ENCODE assay signal across 17 cellular contexts in the genomic region with DNA sequence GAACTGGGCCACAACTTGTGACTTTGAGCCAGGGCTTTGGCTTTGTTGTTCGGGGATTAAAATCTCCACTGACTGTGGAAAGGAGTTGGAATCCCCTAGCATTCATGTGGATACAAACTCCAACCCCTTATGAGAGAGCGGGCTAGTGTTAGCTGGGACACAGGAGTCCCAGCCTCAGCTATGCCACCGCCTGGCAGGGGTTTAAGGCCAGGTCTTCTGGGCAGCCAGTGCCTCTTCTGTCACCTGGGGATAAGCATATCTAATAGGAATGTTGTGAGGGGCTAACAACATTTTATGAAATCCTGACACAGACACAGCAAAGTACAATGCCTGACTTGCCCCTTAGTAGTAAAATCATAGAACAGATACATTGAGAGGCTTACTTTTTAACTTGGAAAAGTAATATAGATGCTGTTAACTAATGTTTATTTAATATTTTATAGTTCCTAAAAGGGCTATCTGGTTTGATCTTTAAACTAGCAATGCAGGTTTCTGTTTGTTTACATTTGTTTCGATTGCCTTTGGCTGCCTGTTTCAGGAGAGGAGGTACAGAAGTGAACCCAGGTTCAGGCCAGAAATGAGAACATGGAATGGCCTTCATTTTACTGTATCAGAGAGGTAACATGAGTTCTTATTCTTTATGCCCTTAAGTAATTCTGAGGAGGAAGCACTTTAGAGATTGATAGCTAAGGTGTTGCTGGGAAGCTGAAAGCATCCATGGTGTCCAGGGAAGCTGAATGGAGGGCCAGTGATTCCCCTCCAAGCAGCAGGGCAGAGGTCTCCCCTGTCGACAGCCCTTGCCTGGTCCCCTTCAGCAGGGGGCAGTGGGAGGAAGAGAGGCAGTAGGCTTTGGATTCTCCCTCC. TPM values are rescaled to one million over a fixed set of nuclear protein-coding genes. Genes with fewer than 3 reads are reported as not detected.
DNase-seq lines count a peak whose midpoint lies in the region; ATAC-seq and TF ChIP-seq lines count a peak whose summit lies in the region.
"Had no signal": no experiment of that assay in that cellular context is flagged by ENCODE, and none has a peak within 500 bp of the region (broad histone marks: within the 10 kb centered on the region; RNA-seq: fewer than 3 reads in every experiment).

No MANE protein-coding gene starts in this region.

- no peak for TF ChIP-seq CTCF in body of pancreas (IDR thresholded peaks at IDR 0.05)
- no peak for TF ChIP-seq CTCF in testis (IDR thresholded peaks at IDR 0.05)

- H3K9me3 ChIP-seq in body of pancreas (no peaks in the 10 kb centered on the region), testis (no peaks in the 10 kb centered on the region)
- H3K9me3 ChIP-seq: SJSA1, thoracic aorta had no signal

- H3K27me3 Mint-ChIP-seq in activated naive CD8-positive, alpha-beta T cell: no peaks in the 10 kb centered on the region
- H3K27me3 Mint-ChIP-seq in activated naive CD8-positive, alpha-beta T cell treated with anti-CD3 and anti-CD28 coated beads for 36 hours: no peaks in the 10 kb centered on the region
- no peaks in the 10 kb centered on the region for H3K27me3 Mint-ChIP-seq in naive B cell
- H3K27me3 Mint-ChIP-seq: natural killer cell treated with Interleukin-12 subunit alpha and Interleukin-12 subunit beta and Interleukin-15 and Interleukin-18, amount 100 ng/mL, for 72 hours had no signal

- intact Hi-C loops in body of pancreas (cut with DNase I): no loop called here
- intact Hi-C loops in testis (cut with DNase I; ENCODE audit: low total_unique reads): no loop called here

- ATAC-seq in body of pancreas (peak; percentile 52), naive B cell (ENCODE audit: low read depth in 2 of 2) (no peak), HG02798 (IDR thresholded peaks at IDR 0.05; ENCODE audit: poor library complexity, unreplicated experiment) (no peak), GM19397 (IDR thresholded peaks at IDR 0.05; ENCODE audit: unreplicated experiment) (no peak)
- ATAC-seq: natural killer cell treated with Interleukin-12 subunit alpha and Interleukin-12 subunit beta and Interleukin-15 and Interleukin-18, amount 100 ng/mL, for 72 hours had no signal

- peaks cover 12% of the 10 kb centered on the region for H3K4me1 Mint-ChIP-seq in activated naive CD8-positive, alpha-beta T cell (ENCODE audit: low read depth)
- peaks cover 11% of the 10 kb centered on the region for H3K4me1 Mint-ChIP-seq in activated naive CD8-positive, alpha-beta T cell treated with anti-CD3 and anti-CD28 coated beads for 36 hours
- peaks cover 38 to 55% (median 54%) of the 10 kb centered on the region in 3 donors for H3K4me1 Mint-ChIP-seq in naive B cell

- H3K4me3 Mint-ChIP-seq in activated naive CD8-positive, alpha-beta T cell: no peak overlapping the region
- H3K4me3 Mint-ChIP-seq in activated naive CD8-positive, alpha-beta T cell treated with anti-CD3 and anti-CD28 coated beads for 36 hours: no peak overlapping the region
- H3K4me3 Mint-ChIP-seq in naive B cell: peak overlapping the region in 6 of 8 donors; percentile 40 to 91 (median 52)
- H3K4me3 Mint-ChIP-seq: natural killer cell treated with Interleukin-12 subunit alpha and Interleukin-12 subunit beta and Interleukin-15 and Interleukin-18, amount 100 ng/mL, for 72 hours had no signal

- H3K9me3 Mint-ChIP-seq in activated naive CD8-positive, alpha-beta T cell (ENCODE audit: low read depth): no peaks in the 10 kb centered on the region
- H3K9me3 Mint-ChIP-seq in activated naive CD8-positive, alpha-beta T cell treated with anti-CD3 and anti-CD28 coated beads for 36 hours: no peaks in the 10 kb centered on the region
- no peaks in the 10 kb centered on the region for H3K9me3 Mint-ChIP-seq in naive B cell
- H3K9me3 Mint-ChIP-seq: natural killer cell treated with Interleukin-12 subunit alpha and Interleukin-12 subunit beta and Interleukin-15 and Interleukin-18, amount 100 ng/mL, for 72 hours had no signal

- TF ChIP-seq POLR2A in body of pancreas (IDR thresholded peaks at IDR 0.05) (no peak), testis (IDR thresholded peaks at IDR 0.05) (no peak)

- H3K36me3 ChIP-seq in body of pancreas (replicated peaks in 1 of 2; ENCODE audit: insufficient read depth in 1 of 2, low read depth in 2 of 2): no peaks in the 10 kb centered on the region
- H3K36me3 ChIP-seq in testis (ENCODE audit: low read depth, missing control alignments): no peaks in the 10 kb centered on the region
- H3K36me3 ChIP-seq: cardiac muscle cell, SJSA1, thoracic aorta had no signal

- 34 to 37% methylated on average over 5 of the region's 5 CpGs for WGBS in body of pancreas, 2 donors
- 66 to 79% methylated on average over 3 to 5 of the region's 5 CpGs for WGBS in testis, 2 donors

- H3K36me3 Mint-ChIP-seq in activated naive CD8-positive, alpha-beta T cell: peaks cover 4% of the 10 kb centered on the region
- no peaks in the 10 kb centered on the region for H3K36me3 Mint-ChIP-seq in activated naive CD8-positive, alpha-beta T cell treated with anti-CD3 and anti-CD28 coated beads for 36 hours
- no peaks in the 10 kb centered on the region for H3K36me3 Mint-ChIP-seq in naive B cell
- H3K36me3 Mint-ChIP-seq: natural killer cell treated with Interleukin-12 subunit alpha and Interleukin-12 subunit beta and Interleukin-15 and Interleukin-18, amount 100 ng/mL, for 72 hours had no signal

- H3K4me1 ChIP-seq in body of pancreas: peaks cover 62% of the 10 kb centered on the region
- no peaks in the 10 kb centered on the region for H3K4me1 ChIP-seq in testis
- H3K4me1 ChIP-seq: SJSA1 had no signal

- H3K27ac ChIP-seq in body of pancreas: peak overlapping the region; percentile 80 to 87 (median 84)
- no peak overlapping the region for H3K27ac ChIP-seq in testis
- H3K27ac ChIP-seq: cardiac muscle cell, SJSA1, skin epidermis, thoracic aorta had no signal

- no peak for DNase-seq in activated naive CD8-positive, alpha-beta T cell treated with anti-CD3 and anti-CD28 coated beads for 36 hours
- DNase-seq in body of pancreas: peak in 3 of 4 donors; percentile 42 to 63 (median 53)
- DNase-seq in naive B cell: no peak
- no peak for DNase-seq in hypothalamus (lab: John Stamatoyannopoulos, UW)
- DNase-seq in testis: no peak
- DNase-seq: activated naive CD4-positive, alpha-beta T cell; KBM-7; NCI-H146; NCI-H748 treated with DMSO at 0.1 percent for 48 hours had no signal

- peak overlapping the region; percentile 5 for H3K27ac Mint-ChIP-seq in activated naive CD8-positive, alpha-beta T cell
- no peak overlapping the region for H3K27ac Mint-ChIP-seq in activated naive CD8-positive, alpha-beta T cell treated with anti-CD3 and anti-CD28 coated beads for 36 hours
- H3K27ac Mint-ChIP-seq in naive B cell: peak overlapping the region; percentile 69 to 97 (median 92)
- H3K27ac Mint-ChIP-seq: natural killer cell treated with Interleukin-12 subunit alpha and Interleukin-12 subunit beta and Interleukin-15 and Interleukin-18, amount 100 ng/mL, for 72 hours had no signal

- H3K27me3 ChIP-seq in body of pancreas (no peaks in the 10 kb centered on the region), testis (no peaks in the 10 kb centered on the region)
- H3K27me3 ChIP-seq: SJSA1 had no signal

- H3K4me3 ChIP-seq in body of pancreas: no peak overlapping the region
- H3K4me3 ChIP-seq in testis: no peak overlapping the region
- H3K4me3 ChIP-seq: cardiac muscle cell, SJSA1, skin epidermis, thoracic aorta had no signal

RNA-seq across cellular contexts. Expression of a gene that starts 8.7 kb away (rescaled TPM):
- total RNA-seq in activated naive CD8-positive, alpha-beta T cell treated with anti-CD3 and anti-CD28 coated beads for 36 hours: 1 to 10 TPM; 8.2 to 9.6 TPM
- total RNA-seq in body of pancreas (10 to 100 TPM; 26.4 to 31.9 TPM), testis (1 to 10 TPM; 3.9 to 4.2 TPM)
- polyA plus RNA-seq in naive B cell (ENCODE audit: low read depth in 6 of 6) (10 to 100 TPM; 49.4 to 92.1 (median 65.5) TPM), testis (ENCODE audit: insufficient read depth, low read depth, low replicate concordance) (10.4 TPM)
- total RNA-seq: cardiac muscle cell had no signal

Comparison
In these comparisons a context has a peak if more than half of its experiments do, and no peak if none do; other contexts are left out.
1. H3K4me3 Mint-ChIP-seq: peak in naive B cell (6 of 8); none in activated naive CD8-positive, alpha-beta T cell (single experiment) and activated naive CD8-positive, alpha-beta T cell treated with anti-CD3 and anti-CD28 coated beads for 36 hours (single experiment).
2. DNase-seq: peak in body of pancreas (3 of 4); none in activated naive CD8-positive, alpha-beta T cell treated with anti-CD3 and anti-CD28 coated beads for 36 hours (single experiment), naive B cell (single experiment), hypothalamus (0 of 51) and testis (single experiment).
3. H3K27ac ChIP-seq: peak in body of pancreas (4 of 4); none in testis (0 of 2).